12 cellular contexts compared by ENCODE assay signal in genomic region chr4:128159967-128160366, GRCh38.
A peak's percentile ranks its signal among the peaks of the same experiment; 100 is the strongest.
DNase-seq lines count a peak whose midpoint lies in the region; ATAC-seq, FAIRE-seq and TF ChIP-seq lines count a peak whose summit lies in the region.
"Had no signal": no experiment of that assay in that cellular context is flagged by ENCODE, and none has a peak within 500 bp of the region (broad histone marks: within the 10 kb centered on the region; RNA-seq: fewer than 3 reads in every experiment).

No MANE protein-coding gene starts in this region.

- peak; percentile 5 for TF ChIP-seq CTCF in RWPE2 (IDR thresholded peaks at IDR 0.05; ENCODE audit: poor library complexity, severe bottlenecking)
- TF ChIP-seq CTCF in epithelial cell of esophagus (IDR thresholded peaks at IDR 0.05; ENCODE audit: insufficient read depth, low read depth, low read length, missing control alignments): no peak
- no peak for TF ChIP-seq CTCF in nephron progenitor cell (IDR thresholded peaks at IDR 0.05)

- H3K4me1 Mint-ChIP-seq in nephron progenitor cell: no peaks in the 10 kb centered on the region

- ATAC-seq in RWPE2 (ENCODE audit: low read depth) (peak; percentile 46; the same call in 2 of the 3 replicates), HG03108 (IDR thresholded peaks at IDR 0.05; ENCODE audit: unreplicated experiment) (no peak), HG03442 (IDR thresholded peaks at IDR 0.05; ENCODE audit: unreplicated experiment) (no peak)
- ATAC-seq: sciatic nerve had no signal

- H3K9me3 ChIP-seq in RWPE2 (ENCODE audit: severe bottlenecking): no peaks in the 10 kb centered on the region

- FAIRE-seq in H54 (lab: Jason Lieb, UNC): peak; percentile 33

- DNase-seq in H54 (ENCODE audit: insufficient read length, low spot score) (peak; percentile 4), RWPE2 (ENCODE audit: low spot score) (no peak), epithelial cell of esophagus (ENCODE audit: low read depth) (peak; percentile 57), non-pigmented ciliary epithelial cell (ENCODE audit: low read depth) (peak; percentile 38), nephron progenitor cell (no peak)
- DNase-seq in stimulated activated CD8-positive, alpha-beta memory T cell treated with anti-CD3 and anti-CD28 coated beads, Interleukin-4, amount 100 ng/mL, for 48 hours: no peak
- DNase-seq: activated CD4-positive, alpha-beta T cell treated with anti-CD3 and anti-CD28 coated beads, Interleukin-2, amount 50 U/mL, for 1 hour; hypothalamus; NCI-H2081 treated with DMSO at 0.1 percent for 48 hours had no signal

- peaks cover 23% of the 10 kb centered on the region for H3K4me1 ChIP-seq in RWPE2 (ENCODE audit: insufficient read depth, poor library complexity, severe bottlenecking)

- peaks cover 19% of the 10 kb centered on the region for H3K9me3 Mint-ChIP-seq in nephron progenitor cell

- TF ChIP-seq POLR2A in H54 (IDR thresholded peaks at IDR 0.05; ENCODE audit: low read depth, low read length): no peak

- no peaks in the 10 kb centered on the region for H3K27me3 ChIP-seq in RWPE2 (ENCODE audit: insufficient read depth, poor library complexity, severe bottlenecking)

- H3K4me3 Mint-ChIP-seq in nephron progenitor cell: no peak overlapping the region

- H3K27ac Mint-ChIP-seq in nephron progenitor cell: no peak overlapping the region

- peaks cover 30% of the 10 kb centered on the region for H3K36me3 Mint-ChIP-seq in nephron progenitor cell (ENCODE audit: low read depth)

- H3K27ac ChIP-seq in RWPE2 (ENCODE audit: poor library complexity, severe bottlenecking): no peak overlapping the region

- no peaks in the 10 kb centered on the region for H3K27me3 Mint-ChIP-seq in nephron progenitor cell (ENCODE audit: low read depth, poor library complexity)

- no peaks in the 10 kb centered on the region; the same call in 1 of the 2 replicates for H3K36me3 ChIP-seq in RWPE2 (ENCODE audit: low read depth)

- no peak overlapping the region for H3K4me3 ChIP-seq in RWPE2 (ENCODE audit: severe bottlenecking)
- H3K4me3 ChIP-seq in epithelial cell of esophagus (ENCODE audit: low read length): no peak overlapping the region

Comparison
In these comparisons a context has a peak if more than half of its experiments do, and no peak if none do; other contexts are left out.
1. DNase-seq: peak in H54 (single experiment), epithelial cell of esophagus (single experiment) and non-pigmented ciliary epithelial cell (single experiment); none in RWPE2 (single experiment), nephron progenitor cell (single experiment) and stimulated activated CD8-positive, alpha-beta memory T cell treated with anti-CD3 and anti-CD28 coated beads, Interleukin-4, amount 100 ng/mL, for 48 hours (single experiment).